In genomic region chr5:6262651-6263363, GRCh38 we compare ENCODE assay signal across 20 cellular contexts.
"Had no signal": no experiment of that assay in that cellular context is flagged by ENCODE, and none has a peak within 500 bp of the region (broad histone marks: within the 10 kb centered on the region; RNA-seq: fewer than 3 reads in every experiment).

No MANE protein-coding gene starts in this region.

- ATAC-seq: Panc1, Right ventricle myocardium inferior had no signal

- DNase-seq: activated CD4-positive, alpha-beta memory T cell treated with anti-CD3 and anti-CD28 coated beads for 36 hours; activated CD4-positive, alpha-beta T cell treated with anti-CD3 and anti-CD28 coated beads for 36 hours; activated CD4-positive, alpha-beta T cell treated with anti-CD3 and anti-CD28 coated beads, Interleukin-2, amount 50 U/mL, for 1 hour; activated effector memory CD4-positive, alpha-beta T cell treated with Interleukin-2 at 50 U/mL for 16 hours; activated naive CD4-positive, alpha-beta T cell treated with anti-CD3 and anti-CD28 coated beads, Interleukin-2, amount 10 ng/mL, durations not matched to agents 7 days and 5 days; activated T-cell treated with anti-CD3 and anti-CD28 coated beads, Interleukin-2, amount 50 U/mL, for 1 hour; activated T-cell treated with anti-CD3 and anti-CD28 coated beads, Interleukin-2, amount 50 U/mL, for 72 hours; amygdala; MM.1S; MV-4-11; NCI-H1092; NCI-H1436 treated with DMSO at 0.1 percent for 48 hours; NCI-H1694 treated with DMSO at 0.1 percent for 48 hours; NCI-H2029; NCI-H345; NCI-H524 treated with DMSO at 0.1 percent for 48 hours; SW 1271 had no signal

- H3K9me3 Mint-ChIP-seq: activated naive CD4-positive, alpha-beta T cell treated with anti-CD3 and anti-CD28 coated beads, Interleukin-2, amount 10 ng/mL, durations not matched to agents 7 days and 5 days had no signal

- H3K4me3 Mint-ChIP-seq: activated CD4-positive, alpha-beta memory T cell treated with anti-CD3 and anti-CD28 coated beads for 36 hours; activated CD4-positive, alpha-beta T cell treated with anti-CD3 and anti-CD28 coated beads for 36 hours; activated naive CD4-positive, alpha-beta T cell treated with anti-CD3 and anti-CD28 coated beads, Interleukin-2, amount 10 ng/mL, durations not matched to agents 7 days and 5 days; activated naive CD8-positive, alpha-beta T cell had no signal

- H3K27ac Mint-ChIP-seq: activated naive CD4-positive, alpha-beta T cell treated with anti-CD3 and anti-CD28 coated beads, Interleukin-2, amount 10 ng/mL, durations not matched to agents 7 days and 5 days; activated naive CD8-positive, alpha-beta T cell had no signal

- H3K27me3 Mint-ChIP-seq: activated naive CD4-positive, alpha-beta T cell treated with anti-CD3 and anti-CD28 coated beads, Interleukin-2, amount 10 ng/mL, durations not matched to agents 7 days and 5 days; activated naive CD8-positive, alpha-beta T cell had no signal

- H3K36me3 Mint-ChIP-seq: activated CD4-positive, alpha-beta memory T cell treated with anti-CD3 and anti-CD28 coated beads for 36 hours; activated naive CD4-positive, alpha-beta T cell treated with anti-CD3 and anti-CD28 coated beads, Interleukin-2, amount 10 ng/mL, durations not matched to agents 7 days and 5 days; activated naive CD8-positive, alpha-beta T cell had no signal

- H3K4me1 Mint-ChIP-seq: activated naive CD4-positive, alpha-beta T cell treated with anti-CD3 and anti-CD28 coated beads, Interleukin-2, amount 10 ng/mL, durations not matched to agents 7 days and 5 days had no signal
